Comparison of ENCODE assay signal across 1 cellular context in the genomic region with DNA sequence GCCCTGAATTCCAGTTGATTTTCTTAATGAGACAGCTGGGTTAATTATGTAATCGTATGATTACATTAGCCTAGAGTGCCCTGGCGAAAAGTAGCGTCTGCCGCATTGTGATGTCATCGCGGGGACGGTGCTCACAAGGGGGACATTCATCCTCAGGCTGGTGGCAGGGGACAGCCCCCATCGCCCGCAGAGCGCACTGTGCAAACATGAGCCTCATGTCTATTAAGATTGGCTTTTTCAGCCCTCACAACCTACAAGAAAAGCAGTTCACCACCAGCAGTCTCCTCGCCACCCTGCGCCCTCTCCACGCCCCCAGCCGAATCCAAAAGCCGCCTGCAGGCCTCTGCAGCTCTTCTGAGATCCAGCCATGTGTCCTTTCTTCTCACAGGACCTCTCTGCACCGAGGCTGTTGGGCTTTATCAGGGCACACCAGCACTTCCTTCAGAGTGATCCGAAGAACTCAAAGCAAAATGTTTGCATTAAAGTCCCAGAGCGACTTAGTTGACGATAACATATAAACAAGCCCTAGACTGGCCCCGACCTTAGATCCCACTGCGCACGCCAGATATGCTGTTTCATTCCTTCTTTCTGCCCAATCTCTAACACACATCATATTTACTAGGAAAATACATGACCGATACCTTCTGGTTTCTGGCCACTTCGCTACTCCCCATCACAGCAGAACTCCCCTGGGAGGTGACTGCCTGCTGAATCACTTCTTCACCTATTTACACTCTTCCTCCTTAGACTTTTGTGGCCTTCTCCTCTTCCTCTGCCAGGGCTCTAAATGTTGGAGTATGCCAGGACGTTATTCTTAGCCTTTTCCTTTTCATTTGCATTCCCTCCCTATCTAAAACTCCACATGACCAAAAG.
A peak's percentile ranks its signal among the peaks of the same experiment; 100 is the strongest.
TF ChIP-seq lines count a peak whose summit lies in the region.

No MANE protein-coding gene starts in this region.

TF ChIP-seq in K562, 482 proteins besides CTCF, POLR2A, EP300 and RAD21 (continued from another document and continues in another):
- TF ChIP-seq, protein P1, sequence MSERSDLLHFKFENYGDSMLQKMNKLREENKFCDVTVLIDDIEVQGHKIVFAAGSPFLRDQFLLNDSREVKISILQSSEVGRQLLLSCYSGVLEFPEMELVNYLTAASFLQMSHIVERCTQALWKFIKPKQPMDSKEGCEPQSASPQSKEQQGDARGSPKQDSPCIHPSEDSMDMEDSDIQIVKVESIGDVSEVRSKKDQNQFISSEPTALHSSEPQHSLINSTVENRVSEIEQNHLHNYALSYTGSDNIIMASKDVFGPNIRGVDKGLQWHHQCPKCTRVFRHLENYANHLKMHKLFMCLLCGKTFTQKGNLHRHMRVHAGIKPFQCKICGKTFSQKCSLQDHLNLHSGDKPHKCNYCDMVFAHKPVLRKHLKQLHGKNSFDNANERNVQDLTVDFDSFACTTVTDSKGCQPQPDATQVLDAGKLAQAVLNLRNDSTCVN (CRISPR knock-in tag; IDR thresholded peaks at IDR 0.05) = no peak
- no peak; the same call in none of the 2 replicates for TF ChIP-seq ATF7 (IDR thresholded peaks at IDR 0.05)
- TF ChIP-seq RCOR1 (IDR thresholded peaks at IDR 0.05; ENCODE audit: borderline replicate concordance in 1 of 2, low read depth in 2 of 2, low read length in 2 of 2) = peak; percentile 91 to 94
- TF ChIP-seq, protein P2, sequence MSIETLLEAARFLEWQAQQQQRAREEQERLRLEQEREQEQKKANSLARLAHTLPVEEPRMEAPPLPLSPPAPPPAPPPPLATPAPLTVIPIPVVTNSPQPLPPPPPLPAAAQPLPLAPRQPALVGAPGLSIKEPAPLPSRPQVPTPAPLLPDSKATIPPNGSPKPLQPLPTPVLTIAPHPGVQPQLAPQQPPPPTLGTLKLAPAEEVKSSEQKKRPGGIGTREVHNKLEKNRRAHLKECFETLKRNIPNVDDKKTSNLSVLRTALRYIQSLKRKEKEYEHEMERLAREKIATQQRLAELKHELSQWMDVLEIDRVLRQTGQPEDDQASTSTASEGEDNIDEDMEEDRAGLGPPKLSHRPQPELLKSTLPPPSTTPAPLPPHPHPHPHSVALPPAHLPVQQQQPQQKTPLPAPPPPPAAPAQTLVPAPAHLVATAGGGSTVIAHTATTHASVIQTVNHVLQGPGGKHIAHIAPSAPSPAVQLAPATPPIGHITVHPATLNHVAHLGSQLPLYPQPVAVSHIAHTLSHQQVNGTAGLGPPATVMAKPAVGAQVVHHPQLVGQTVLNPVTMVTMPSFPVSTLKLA (conservative IDR thresholded peaks at IDR 0.05) = peak; percentile 70 to 89; a peak in 2 of 4 replicates
- peak; percentile 74 for TF ChIP-seq MEF2D (tag; conservative IDR thresholded peaks at IDR 0.05; ENCODE audit: low read depth)
- peak; percentile 91 for TF ChIP-seq MYC (IDR thresholded peaks at IDR 0.05; ENCODE audit: low read depth, low read length)
- no peak for TF ChIP-seq MYC (CRISPR knock-in tag; IDR thresholded peaks at IDR 0.05; ENCODE audit: borderline replicate concordance, low read depth)
- no peak for TF ChIP-seq NFIX (CRISPR knock-in tag; IDR thresholded peaks at IDR 0.05; ENCODE audit: low read depth)
- TF ChIP-seq NFE2 (IDR thresholded peaks at IDR 0.05; ENCODE audit: low read depth) = peak; percentile 90
- no peak for TF ChIP-seq ZNF124 (CRISPR knock-in tag; IDR thresholded peaks at IDR 0.05)
- TF ChIP-seq ZNF311 (CRISPR knock-in tag; IDR thresholded peaks at IDR 0.05) = no peak
- TF ChIP-seq FOXJ2 (tag; IDR thresholded peaks at IDR 0.05) = no peak
- TF ChIP-seq, protein P3, sequence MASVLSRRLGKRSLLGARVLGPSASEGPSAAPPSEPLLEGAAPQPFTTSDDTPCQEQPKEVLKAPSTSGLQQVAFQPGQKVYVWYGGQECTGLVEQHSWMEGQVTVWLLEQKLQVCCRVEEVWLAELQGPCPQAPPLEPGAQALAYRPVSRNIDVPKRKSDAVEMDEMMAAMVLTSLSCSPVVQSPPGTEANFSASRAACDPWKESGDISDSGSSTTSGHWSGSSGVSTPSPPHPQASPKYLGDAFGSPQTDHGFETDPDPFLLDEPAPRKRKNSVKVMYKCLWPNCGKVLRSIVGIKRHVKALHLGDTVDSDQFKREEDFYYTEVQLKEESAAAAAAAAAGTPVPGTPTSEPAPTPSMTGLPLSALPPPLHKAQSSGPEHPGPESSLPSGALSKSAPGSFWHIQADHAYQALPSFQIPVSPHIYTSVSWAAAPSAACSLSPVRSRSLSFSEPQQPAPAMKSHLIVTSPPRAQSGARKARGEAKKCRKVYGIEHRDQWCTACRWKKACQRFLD (CRISPR knock-in tag; IDR thresholded peaks at IDR 0.05) = no peak
- no peak for TF ChIP-seq FOS (IDR thresholded peaks at IDR 0.05; ENCODE audit: extremely low read depth, insufficient read length)
- TF ChIP-seq, protein P4, sequence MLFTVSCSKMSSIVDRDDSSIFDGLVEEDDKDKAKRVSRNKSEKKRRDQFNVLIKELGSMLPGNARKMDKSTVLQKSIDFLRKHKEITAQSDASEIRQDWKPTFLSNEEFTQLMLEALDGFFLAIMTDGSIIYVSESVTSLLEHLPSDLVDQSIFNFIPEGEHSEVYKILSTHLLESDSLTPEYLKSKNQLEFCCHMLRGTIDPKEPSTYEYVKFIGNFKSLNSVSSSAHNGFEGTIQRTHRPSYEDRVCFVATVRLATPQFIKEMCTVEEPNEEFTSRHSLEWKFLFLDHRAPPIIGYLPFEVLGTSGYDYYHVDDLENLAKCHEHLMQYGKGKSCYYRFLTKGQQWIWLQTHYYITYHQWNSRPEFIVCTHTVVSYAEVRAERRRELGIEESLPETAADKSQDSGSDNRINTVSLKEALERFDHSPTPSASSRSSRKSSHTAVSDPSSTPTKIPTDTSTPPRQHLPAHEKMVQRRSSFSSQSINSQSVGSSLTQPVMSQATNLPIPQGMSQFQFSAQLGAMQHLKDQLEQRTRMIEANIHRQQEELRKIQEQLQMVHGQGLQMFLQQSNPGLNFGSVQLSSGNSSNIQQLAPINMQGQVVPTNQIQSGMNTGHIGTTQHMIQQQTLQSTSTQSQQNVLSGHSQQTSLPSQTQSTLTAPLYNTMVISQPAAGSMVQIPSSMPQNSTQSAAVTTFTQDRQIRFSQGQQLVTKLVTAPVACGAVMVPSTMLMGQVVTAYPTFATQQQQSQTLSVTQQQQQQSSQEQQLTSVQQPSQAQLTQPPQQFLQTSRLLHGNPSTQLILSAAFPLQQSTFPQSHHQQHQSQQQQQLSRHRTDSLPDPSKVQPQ (CRISPR knock-in tag; IDR thresholded peaks at IDR 0.05; ENCODE audit: borderline replicate concordance) = no peak
- TF ChIP-seq CXXC5 (CRISPR knock-in tag; IDR thresholded peaks at IDR 0.05) = peak; percentile 76
- TF ChIP-seq ELF4 (CRISPR knock-in tag; IDR thresholded peaks at IDR 0.05) = 0 out of 2 replicates have a peak, but pooled peaks have one; percentile 27
- TF ChIP-seq FIP1L1 (IDR thresholded peaks at IDR 0.05; ENCODE audit: low read depth, low read length, poor library complexity, severe bottlenecking) = no peak
- no peak for TF ChIP-seq ZNF699 (CRISPR knock-in tag; IDR thresholded peaks at IDR 0.05; ENCODE audit: insufficient replicate concordance)
- TF ChIP-seq FOXA3 (CRISPR knock-in tag; conservative IDR thresholded peaks at IDR 0.05 in 1 of 2, IDR thresholded peaks at IDR 0.05 in 1 of 2) = peak; percentile 45 to 55; a peak in 2 of 4 replicates
- TF ChIP-seq CBFA2T3 (IDR thresholded peaks at IDR 0.05) = peak; percentile 98
- TF ChIP-seq, protein P5, sequence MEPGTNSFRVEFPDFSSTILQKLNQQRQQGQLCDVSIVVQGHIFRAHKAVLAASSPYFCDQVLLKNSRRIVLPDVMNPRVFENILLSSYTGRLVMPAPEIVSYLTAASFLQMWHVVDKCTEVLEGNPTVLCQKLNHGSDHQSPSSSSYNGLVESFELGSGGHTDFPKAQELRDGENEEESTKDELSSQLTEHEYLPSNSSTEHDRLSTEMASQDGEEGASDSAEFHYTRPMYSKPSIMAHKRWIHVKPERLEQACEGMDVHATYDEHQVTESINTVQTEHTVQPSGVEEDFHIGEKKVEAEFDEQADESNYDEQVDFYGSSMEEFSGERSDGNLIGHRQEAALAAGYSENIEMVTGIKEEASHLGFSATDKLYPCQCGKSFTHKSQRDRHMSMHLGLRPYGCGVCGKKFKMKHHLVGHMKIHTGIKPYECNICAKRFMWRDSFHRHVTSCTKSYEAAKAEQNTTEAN (CRISPR knock-in tag; IDR thresholded peaks at IDR 0.05) = no peak
- no peak for TF ChIP-seq POLR2B (IDR thresholded peaks at IDR 0.05; ENCODE audit: low read depth, partially characterized antibody)
- TF ChIP-seq, protein P6, sequence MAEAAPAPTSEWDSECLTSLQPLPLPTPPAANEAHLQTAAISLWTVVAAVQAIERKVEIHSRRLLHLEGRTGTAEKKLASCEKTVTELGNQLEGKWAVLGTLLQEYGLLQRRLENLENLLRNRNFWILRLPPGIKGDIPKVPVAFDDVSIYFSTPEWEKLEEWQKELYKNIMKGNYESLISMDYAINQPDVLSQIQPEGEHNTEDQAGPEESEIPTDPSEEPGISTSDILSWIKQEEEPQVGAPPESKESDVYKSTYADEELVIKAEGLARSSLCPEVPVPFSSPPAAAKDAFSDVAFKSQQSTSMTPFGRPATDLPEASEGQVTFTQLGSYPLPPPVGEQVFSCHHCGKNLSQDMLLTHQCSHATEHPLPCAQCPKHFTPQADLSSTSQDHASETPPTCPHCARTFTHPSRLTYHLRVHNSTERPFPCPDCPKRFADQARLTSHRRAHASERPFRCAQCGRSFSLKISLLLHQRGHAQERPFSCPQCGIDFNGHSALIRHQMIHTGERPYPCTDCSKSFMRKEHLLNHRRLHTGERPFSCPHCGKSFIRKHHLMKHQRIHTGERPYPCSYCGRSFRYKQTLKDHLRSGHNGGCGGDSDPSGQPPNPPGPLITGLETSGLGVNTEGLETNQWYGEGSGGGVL (CRISPR knock-in tag; IDR thresholded peaks at IDR 0.05) = no peak
- TF ChIP-seq SMARCA5 (IDR thresholded peaks at IDR 0.05) = peak; percentile 67; the same call in 1 of the 2 replicates
- no peak for TF ChIP-seq ILF3 (IDR thresholded peaks at IDR 0.05; ENCODE audit: borderline replicate concordance)
- no peak for TF ChIP-seq SMAD3 (CRISPR knock-in tag; conservative IDR thresholded peaks at IDR 0.05)
- no peak for TF ChIP-seq ZKSCAN3 (CRISPR knock-in tag; IDR thresholded peaks at IDR 0.05)
- peak; percentile 65; the same call in 1 of the 2 replicates for TF ChIP-seq CREM (IDR thresholded peaks at IDR 0.05; ENCODE audit: low read depth)
- no peak for TF ChIP-seq XRCC3 (IDR thresholded peaks at IDR 0.05)
- TF ChIP-seq CBX5 (IDR thresholded peaks at IDR 0.05; ENCODE audit: borderline replicate concordance, low read depth) = no peak
- TF ChIP-seq SNRNP70 (optimal IDR thresholded peaks at IDR 0.05; ENCODE audit: low read depth, low read length) = no peak
- TF ChIP-seq, protein P7, sequence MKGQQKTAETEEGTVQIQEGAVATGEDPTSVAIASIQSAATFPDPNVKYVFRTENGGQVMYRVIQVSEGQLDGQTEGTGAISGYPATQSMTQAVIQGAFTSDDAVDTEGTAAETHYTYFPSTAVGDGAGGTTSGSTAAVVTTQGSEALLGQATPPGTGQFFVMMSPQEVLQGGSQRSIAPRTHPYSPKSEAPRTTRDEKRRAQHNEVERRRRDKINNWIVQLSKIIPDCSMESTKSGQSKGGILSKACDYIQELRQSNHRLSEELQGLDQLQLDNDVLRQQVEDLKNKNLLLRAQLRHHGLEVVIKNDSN (CRISPR knock-in tag; IDR thresholded peaks at IDR 0.05) = no peak
- no peak for TF ChIP-seq PTTG1 (tag; IDR thresholded peaks at IDR 0.05; ENCODE audit: low read depth)
- TF ChIP-seq ZNF785 (CRISPR knock-in tag; IDR thresholded peaks at IDR 0.05) = no peak
- TF ChIP-seq HNRNPLL (IDR thresholded peaks at IDR 0.05; ENCODE audit: low read depth, low read length, poor library complexity, severe bottlenecking) = peak; percentile 26
- 0 out of 2 replicates have a peak, but pooled peaks have one; percentile 8 for TF ChIP-seq CHCHD3 (CRISPR knock-in tag; IDR thresholded peaks at IDR 0.05)
- TF ChIP-seq ZNF668 (CRISPR knock-in tag; IDR thresholded peaks at IDR 0.05) = no peak
- no peak for TF ChIP-seq NONO (IDR thresholded peaks at IDR 0.05; ENCODE audit: low read depth in 2 of 2, low read length in 1 of 2)
- TF ChIP-seq ZNF76 (CRISPR knock-in tag; IDR thresholded peaks at IDR 0.05; ENCODE audit: borderline replicate concordance) = no peak
- TF ChIP-seq SMARCC2 (IDR thresholded peaks at IDR 0.05; ENCODE audit: low read depth) = peak; percentile 89
- TF ChIP-seq, protein P8, sequence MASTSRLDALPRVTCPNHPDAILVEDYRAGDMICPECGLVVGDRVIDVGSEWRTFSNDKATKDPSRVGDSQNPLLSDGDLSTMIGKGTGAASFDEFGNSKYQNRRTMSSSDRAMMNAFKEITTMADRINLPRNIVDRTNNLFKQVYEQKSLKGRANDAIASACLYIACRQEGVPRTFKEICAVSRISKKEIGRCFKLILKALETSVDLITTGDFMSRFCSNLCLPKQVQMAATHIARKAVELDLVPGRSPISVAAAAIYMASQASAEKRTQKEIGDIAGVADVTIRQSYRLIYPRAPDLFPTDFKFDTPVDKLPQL (IDR thresholded peaks at IDR 0.05; ENCODE audit: extremely low read depth, insufficient read length) = no peak
- TF ChIP-seq NFRKB (IDR thresholded peaks at IDR 0.05; ENCODE audit: low read depth) = 0 out of 2 replicates have a peak, but pooled peaks have one; percentile 50
- peak; percentile 50 for TF ChIP-seq MEIS2 (IDR thresholded peaks at IDR 0.05; ENCODE audit: partially characterized antibody)
- 0 out of 4 replicates have a peak, but pooled peaks of 1 of the 2 experiments have one; percentile 35 for TF ChIP-seq ETV6 (IDR thresholded peaks at IDR 0.05; ENCODE audit: borderline replicate concordance in 1 of 2, low read depth in 2 of 2, low read length in 1 of 2)
- no peak for TF ChIP-seq ETV6 (CRISPR knock-in tag; IDR thresholded peaks at IDR 0.05; ENCODE audit: borderline replicate concordance)
